12 cellular contexts compared by ENCODE assay signal in genomic region chr14:102479777-102480176, GRCh38. TPM values are rescaled to one million over a fixed set of nuclear protein-coding genes. Genes with fewer than 3 reads are reported as not detected.
DNase-seq lines count a peak whose midpoint lies in the region; ATAC-seq and TF ChIP-seq lines count a peak whose summit lies in the region.
"Had no signal": no experiment of that assay in that cellular context is flagged by ENCODE, and none has a peak within 500 bp of the region (broad histone marks: within the 10 kb centered on the region; RNA-seq: fewer than 3 reads in every experiment).

No MANE protein-coding gene starts in this region.

- POLR2A ChIA-PET in IMR-90 (lab: Charles Lee; ENCODE audit: unreplicated experiment) = no interaction called here

- H2AFZ ChIP-seq in IMR-90 (replicated peaks; ENCODE audit: low read length, poor library complexity) = peak overlapping the region; percentile 67

- H3K36me3 ChIP-seq in IMR-90 (ENCODE audit: control insufficient read depth, insufficient read depth, low read length) (no peaks in the 10 kb centered on the region; the same call in 1 of the 2 replicates), left ventricle myocardium inferior (peaks cover 6% of the 10 kb centered on the region), H7 (replicated peaks; ENCODE audit: control insufficient read depth, insufficient read depth, low read length) (no peaks in the 10 kb centered on the region; the same call in 1 of the 2 replicates)

- WGBS in IMR-90 (ENCODE audit: extremely low coverage in 2 of 2, insufficient read length in 1 of 2), 2 experiments = 100% methylated on average over 2 of the region's 7 CpGs; no CpG with 5 or more reads in 1 of the 2 experiments

- H3K27me3 ChIP-seq in IMR-90 (ENCODE audit: control insufficient read depth, insufficient read depth, low read length) (no peaks in the 10 kb centered on the region), left ventricle myocardium inferior (ENCODE audit: low read depth) (no peaks in the 10 kb centered on the region), H7 (ENCODE audit: control insufficient read depth, insufficient read depth, low read length) (no peaks in the 10 kb centered on the region)

- no peak overlapping the region for H2BK20ac ChIP-seq in IMR-90 (ENCODE audit: low read depth, low read length)

- H3K79me1 ChIP-seq in IMR-90 (ENCODE audit: low read depth in 1 of 2, low read length in 2 of 2) = peaks cover 0 to 14% of the 10 kb centered on the region in 2 experiments; a peak in 1 of 4 replicates

- H3K4me2 ChIP-seq in IMR-90 (ENCODE audit: low read depth, low read length) = no peak overlapping the region

- no peak overlapping the region for H4K91ac ChIP-seq in IMR-90 (ENCODE audit: insufficient read depth, low read depth, low read length)

- H4K5ac ChIP-seq in IMR-90 (ENCODE audit: low read depth, low read length) = no peak overlapping the region

- CTCF ChIA-PET in IMR-90 (lab: Yijun Ruan, JAX) = interaction anchor here (0.5 kb wide), 1 partner anchor 175 kb away, joined by 3 read pairs; no protein-coding TSS in a partner anchor

- no peaks in the 10 kb centered on the region; the same call in 1 of the 2 replicates for H4K20me1 ChIP-seq in IMR-90 (ENCODE audit: insufficient read depth, low read length)

- TF ChIP-seq POLR2A in IMR-90 (IDR thresholded peaks at IDR 0.05; ENCODE audit: low read depth, low read length) = no peak

- H3K9me3 ChIP-seq in IMR-90 (ENCODE audit: control insufficient read depth, insufficient read depth, low read length) = no peaks in the 10 kb centered on the region
- H3K9me3 ChIP-seq in left ventricle myocardium inferior (replicated peaks) = peaks cover 7% of the 10 kb centered on the region

- no peak overlapping the region for H4K8ac ChIP-seq in IMR-90 (ENCODE audit: low read depth in 2 of 2, low read length in 2 of 2)

- in situ Hi-C loops in IMR-90 (cut with MboI; ENCODE audit: low sequenced_read_pairs) = no loop called here

- no peak overlapping the region for H3K14ac ChIP-seq in IMR-90 (replicated peaks; ENCODE audit: low read depth, low read length)

- no TSS peak for BruUV-seq in IMR-90 (replicated peaks; lab: Mats Ljungman, UMichigan)

- no peak overlapping the region for H3K23ac ChIP-seq in IMR-90 (ENCODE audit: low read depth, low read length)

- H3K27ac ChIP-seq in IMR-90 (ENCODE audit: insufficient read depth, low read length) (no peak overlapping the region), left ventricle myocardium inferior (replicated peaks) (peak overlapping the region; percentile 83)

- H2BK15ac ChIP-seq in IMR-90 (ENCODE audit: low read depth, low read length) = no peak overlapping the region

- no peak overlapping the region for H2AK9ac ChIP-seq in IMR-90 (replicated peaks; ENCODE audit: low read depth, low read length, poor library complexity)

- dilution Hi-C loops in IMR-90 (cut with HindIII; ENCODE audit: low sequenced_read_pairs, unreplicated experiment) = no loop called here

- TF ChIP-seq RAD21 in IMR-90 (IDR thresholded peaks at IDR 0.05; ENCODE audit: low read length) = no peak

- no peak overlapping the region for H3K4ac ChIP-seq in IMR-90 (ENCODE audit: low read depth, low read length)

- no peak for TF ChIP-seq CTCF in IMR-90 (conservative IDR thresholded peaks at IDR 0.05; ENCODE audit: low read depth, low read length)
- TF ChIP-seq CTCF in left ventricle myocardium inferior (IDR thresholded peaks at IDR 0.05; ENCODE audit: borderline replicate concordance) = no peak

- H2AK5ac ChIP-seq in IMR-90 (ENCODE audit: low read depth, low read length) = no peak overlapping the region; the same call in 1 of the 2 replicates

- H3K4me3 ChIP-seq in IMR-90 (ENCODE audit: insufficient read depth, low read depth, low read length) (no peak overlapping the region), left ventricle myocardium inferior (peak overlapping the region; percentile 48), H7 (ENCODE audit: insufficient read depth, low read depth, low read length) (no peak overlapping the region)

- DNase-seq in IMR-90 (no peak), OCI-M1 (lab: John Stamatoyannopoulos, UW) (peak; percentile 54), left ventricle myocardium inferior (peak; percentile 58), renal cortical epithelial cell (ENCODE audit: low read depth) (peak; percentile 7), AG20443 (ENCODE audit: low spot score) (no peak), superior temporal gyrus (ENCODE audit: extremely low spot score) (no peak), H7 (no peak)
- no peak for DNase-seq in central memory CD4-positive, alpha-beta T cell
- DNase-seq: activated CD4-positive, alpha-beta T cell treated with anti-CD3 and anti-CD28 coated beads for 36 hours; midbrain; stimulated activated CD4-positive, alpha-beta T cell treated with anti-CD3 and anti-CD28 coated beads, Interleukin-4, amount 100 ng/mL, for 1 hour; trophoblast cell had no signal

- H2BK5ac ChIP-seq in IMR-90 (ENCODE audit: low read depth, low read length, poor library complexity, severe bottlenecking) = no peak overlapping the region

- no peak overlapping the region; the same call in 1 of the 2 replicates for H3K56ac ChIP-seq in IMR-90 (ENCODE audit: extremely low read depth, insufficient read depth, low read length)

- H3K9ac ChIP-seq in IMR-90 (ENCODE audit: low read depth, low read length) = no peak overlapping the region

- H3K4me1 ChIP-seq in IMR-90 (ENCODE audit: control insufficient read depth, insufficient read depth, low read length) = peaks cover 6% of the 10 kb centered on the region; the same call in 1 of the 2 replicates
- peaks cover 24% of the 10 kb centered on the region for H3K4me1 ChIP-seq in left ventricle myocardium inferior

- intact Hi-C loops in IMR-90 (cut with micrococcal nuclease) (no loop called here), left ventricle myocardium inferior (cut with micrococcal nuclease) (no loop called here)

- no peak overlapping the region for H2BK120ac ChIP-seq in IMR-90 (ENCODE audit: low read depth, low read length)

- H3K9me1 ChIP-seq in IMR-90 (ENCODE audit: insufficient read depth, low read length) = peaks cover 10% of the 10 kb centered on the region

- no peak for ATAC-seq in IMR-90 (ENCODE audit: low read depth)
- ATAC-seq: activated CD4-positive, alpha-beta T cell treated with anti-CD3 and anti-CD28 coated beads for 36 hours had no signal

- no peak overlapping the region for H3K18ac ChIP-seq in IMR-90 (ENCODE audit: low read depth, low read length)

TF ChIP-seq in IMR-90, 13 proteins besides CTCF, POLR2A, EP300 and RAD21:
- TF ChIP-seq RFX5 (IDR thresholded peaks at IDR 0.05; ENCODE audit: low read depth, low read length) (no peak), FOS (IDR thresholded peaks at IDR 0.05; ENCODE audit: low read depth, low read length) (no peak), SMC3 (IDR thresholded peaks at IDR 0.05; ENCODE audit: low read depth, low read length) (no peak), USF2 (IDR thresholded peaks at IDR 0.05; ENCODE audit: low read depth, low read length) (no peak), RCOR1 (IDR thresholded peaks at IDR 0.05; ENCODE audit: insufficient replicate concordance, low read length) (no peak), MAZ (IDR thresholded peaks at IDR 0.05; ENCODE audit: borderline replicate concordance, low read depth, low read length) (no peak)

RNA-seq across cellular contexts. Expression of gene ANKRD9, which starts 29.8 kb away (rescaled TPM):
- total RNA-seq in IMR-90 (2012; rRNA removed) (3.9 and 5.3 TPM in 2 replicates), left ventricle myocardium inferior (158 TPM), renal cortical epithelial cell (26.9 and 54.4 TPM in 2 replicates)
- 15.7 and 25.8 TPM in 2 replicates for polyA plus RNA-seq in IMR-90 (2012; rRNA removed)
- polyA plus RNA-seq in IMR-90 (2012; cell fraction: cytosol; rRNA removed) = 10.3 and 41.0 TPM in 2 replicates
- 48.7 and 143 TPM in 2 replicates for polyA plus RNA-seq in IMR-90 (2012; cell fraction: nucleus; rRNA removed; ENCODE audit: low replicate concordance)
- total RNA-seq in H7 (2014; rRNA removed; shearing (Covaris generic)) = 52.0 and 55.7 TPM in 2 replicates

Comparison
In these comparisons a context has a peak if more than half of its experiments do, and no peak if none do; other contexts are left out.
1. DNase-seq: peak in OCI-M1 (single experiment), left ventricle myocardium inferior (single experiment) and renal cortical epithelial cell (single experiment); none in IMR-90 (single experiment), AG20443 (single experiment), superior temporal gyrus (single experiment), H7 (single experiment) and central memory CD4-positive, alpha-beta T cell (single experiment).